Comparison of ENCODE assay signal across 2 cellular contexts in genomic region chr20:57880155-57880648, GRCh38.
TF ChIP-seq lines count a peak whose summit lies in the region.

No MANE protein-coding gene starts in this region.

TF ChIP-seq in GM23338, 12 proteins besides CTCF, POLR2A, EP300 and RAD21 (continued from another document):
- TF ChIP-seq, protein P1, sequence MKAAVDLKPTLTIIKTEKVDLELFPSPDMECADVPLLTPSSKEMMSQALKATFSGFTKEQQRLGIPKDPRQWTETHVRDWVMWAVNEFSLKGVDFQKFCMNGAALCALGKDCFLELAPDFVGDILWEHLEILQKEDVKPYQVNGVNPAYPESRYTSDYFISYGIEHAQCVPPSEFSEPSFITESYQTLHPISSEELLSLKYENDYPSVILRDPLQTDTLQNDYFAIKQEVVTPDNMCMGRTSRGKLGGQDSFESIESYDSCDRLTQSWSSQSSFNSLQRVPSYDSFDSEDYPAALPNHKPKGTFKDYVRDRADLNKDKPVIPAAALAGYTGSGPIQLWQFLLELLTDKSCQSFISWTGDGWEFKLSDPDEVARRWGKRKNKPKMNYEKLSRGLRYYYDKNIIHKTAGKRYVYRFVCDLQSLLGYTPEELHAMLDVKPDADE (IDR thresholded peaks at IDR 0.05), result no peak
- no peak for TF ChIP-seq EZH2phosphoT487 (IDR thresholded peaks at IDR 0.05; ENCODE audit: unreplicated experiment)
- TF ChIP-seq STAT1 (IDR thresholded peaks at IDR 0.05; ENCODE audit: unreplicated experiment), result no peak
- no peak for TF ChIP-seq JUNB (IDR thresholded peaks at IDR 0.05; ENCODE audit: unreplicated experiment)
- TF ChIP-seq, protein P2, sequence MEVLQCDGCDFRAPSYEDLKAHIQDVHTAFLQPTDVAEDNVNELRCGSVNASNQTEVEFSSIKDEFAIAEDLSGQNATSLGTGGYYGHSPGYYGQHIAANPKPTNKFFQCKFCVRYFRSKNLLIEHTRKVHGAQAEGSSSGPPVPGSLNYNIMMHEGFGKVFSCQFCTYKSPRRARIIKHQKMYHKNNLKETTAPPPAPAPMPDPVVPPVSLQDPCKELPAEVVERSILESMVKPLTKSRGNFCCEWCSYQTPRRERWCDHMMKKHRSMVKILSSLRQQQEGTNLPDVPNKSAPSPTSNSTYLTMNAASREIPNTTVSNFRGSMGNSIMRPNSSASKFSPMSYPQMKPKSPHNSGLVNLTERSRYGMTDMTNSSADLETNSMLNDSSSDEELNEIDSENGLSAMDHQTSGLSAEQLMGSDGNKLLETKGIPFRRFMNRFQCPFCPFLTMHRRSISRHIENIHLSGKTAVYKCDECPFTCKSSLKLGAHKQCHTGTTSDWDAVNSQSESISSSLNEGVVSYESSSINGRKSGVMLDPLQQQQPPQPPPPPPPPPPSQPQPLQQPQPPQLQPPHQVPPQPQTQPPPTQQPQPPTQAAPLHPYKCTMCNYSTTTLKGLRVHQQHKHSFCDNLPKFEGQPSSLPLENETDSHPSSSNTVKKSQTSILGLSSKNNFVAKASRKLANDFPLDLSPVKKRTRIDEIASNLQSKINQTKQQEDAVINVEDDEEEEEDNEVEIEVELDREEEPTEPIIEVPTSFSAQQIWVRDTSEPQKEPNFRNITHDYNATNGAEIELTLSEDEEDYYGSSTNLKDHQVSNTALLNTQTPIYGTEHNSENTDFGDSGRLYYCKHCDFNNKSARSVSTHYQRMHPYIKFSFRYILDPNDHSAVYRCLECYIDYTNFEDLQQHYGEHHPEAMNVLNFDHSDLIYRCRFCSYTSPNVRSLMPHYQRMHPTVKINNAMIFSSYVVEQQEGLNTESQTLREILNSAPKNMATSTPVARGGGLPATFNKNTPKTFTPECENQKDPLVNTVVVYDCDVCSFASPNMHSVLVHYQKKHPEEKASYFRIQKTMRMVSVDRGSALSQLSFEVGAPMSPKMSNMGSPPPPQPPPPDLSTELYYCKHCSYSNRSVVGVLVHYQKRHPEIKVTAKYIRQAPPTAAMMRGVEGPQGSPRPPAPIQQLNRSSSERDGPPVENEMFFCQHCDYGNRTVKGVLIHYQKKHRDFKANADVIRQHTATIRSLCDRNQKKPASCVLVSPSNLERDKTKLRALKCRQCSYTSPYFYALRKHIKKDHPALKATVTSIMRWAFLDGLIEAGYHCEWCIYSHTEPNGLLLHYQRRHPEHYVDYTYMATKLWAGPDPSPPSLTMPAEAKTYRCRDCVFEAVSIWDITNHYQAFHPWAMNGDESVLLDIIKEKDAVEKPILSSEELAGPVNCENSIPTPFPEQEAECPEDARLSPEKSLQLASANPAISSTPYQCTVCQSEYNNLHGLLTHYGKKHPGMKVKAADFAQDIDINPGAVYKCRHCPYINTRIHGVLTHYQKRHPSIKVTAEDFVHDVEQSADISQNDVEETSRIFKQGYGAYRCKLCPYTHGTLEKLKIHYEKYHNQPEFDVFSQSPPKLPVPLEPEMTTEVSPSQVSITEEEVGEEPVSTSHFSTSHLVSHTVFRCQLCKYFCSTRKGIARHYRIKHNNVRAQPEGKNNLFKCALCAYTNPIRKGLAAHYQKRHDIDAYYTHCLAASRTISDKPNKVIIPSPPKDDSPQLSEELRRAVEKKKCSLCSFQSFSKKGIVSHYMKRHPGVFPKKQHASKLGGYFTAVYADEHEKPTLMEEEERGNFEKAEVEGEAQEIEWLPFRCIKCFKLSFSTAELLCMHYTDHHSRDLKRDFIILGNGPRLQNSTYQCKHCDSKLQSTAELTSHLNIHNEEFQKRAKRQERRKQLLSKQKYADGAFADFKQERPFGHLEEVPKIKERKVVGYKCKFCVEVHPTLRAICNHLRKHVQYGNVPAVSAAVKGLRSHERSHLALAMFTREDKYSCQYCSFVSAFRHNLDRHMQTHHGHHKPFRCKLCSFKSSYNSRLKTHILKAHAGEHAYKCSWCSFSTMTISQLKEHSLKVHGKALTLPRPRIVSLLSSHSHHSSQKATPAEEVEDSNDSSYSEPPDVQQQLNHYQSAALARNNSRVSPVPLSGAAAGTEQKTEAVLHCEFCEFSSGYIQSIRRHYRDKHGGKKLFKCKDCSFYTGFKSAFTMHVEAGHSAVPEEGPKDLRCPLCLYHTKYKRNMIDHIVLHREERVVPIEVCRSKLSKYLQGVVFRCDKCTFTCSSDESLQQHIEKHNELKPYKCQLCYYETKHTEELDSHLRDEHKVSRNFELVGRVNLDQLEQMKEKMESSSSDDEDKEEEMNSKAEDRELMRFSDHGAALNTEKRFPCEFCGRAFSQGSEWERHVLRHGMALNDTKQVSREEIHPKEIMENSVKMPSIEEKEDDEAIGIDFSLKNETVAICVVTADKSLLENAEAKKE (CRISPR knock-in tag; IDR thresholded peaks at IDR 0.05), result no peak
- no peak for TF ChIP-seq ZNF114 (CRISPR knock-in tag; IDR thresholded peaks at IDR 0.05)
- no peak for TF ChIP-seq ZNF331 (CRISPR knock-in tag; IDR thresholded peaks at IDR 0.05; ENCODE audit: low read depth)
- no peak for TF ChIP-seq NANOG (IDR thresholded peaks at IDR 0.05; ENCODE audit: borderline replicate concordance)
- TF ChIP-seq REST (IDR thresholded peaks at IDR 0.05; ENCODE audit: unreplicated experiment), result no peak
- TF ChIP-seq CREB1 (CRISPR knock-in tag; IDR thresholded peaks at IDR 0.05; ENCODE audit: low read depth), result no peak

TF ChIP-seq in SK-N-SH, 30 proteins besides CTCF, POLR2A, EP300 and RAD21 (continued from another document):
- TF ChIP-seq, protein P3, sequence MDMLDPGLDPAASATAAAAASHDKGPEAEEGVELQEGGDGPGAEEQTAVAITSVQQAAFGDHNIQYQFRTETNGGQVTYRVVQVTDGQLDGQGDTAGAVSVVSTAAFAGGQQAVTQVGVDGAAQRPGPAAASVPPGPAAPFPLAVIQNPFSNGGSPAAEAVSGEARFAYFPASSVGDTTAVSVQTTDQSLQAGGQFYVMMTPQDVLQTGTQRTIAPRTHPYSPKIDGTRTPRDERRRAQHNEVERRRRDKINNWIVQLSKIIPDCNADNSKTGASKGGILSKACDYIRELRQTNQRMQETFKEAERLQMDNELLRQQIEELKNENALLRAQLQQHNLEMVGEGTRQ (IDR thresholded peaks at IDR 0.05; ENCODE audit: borderline replicate concordance, low read depth, low read length), result no peak
- no peak for TF ChIP-seq TAF1 (IDR thresholded peaks at IDR 0.05; ENCODE audit: borderline replicate concordance, low read depth, low read length)
- no peak for TF ChIP-seq FOXM1 (IDR thresholded peaks at IDR 0.05; ENCODE audit: low read depth)
- TF ChIP-seq GATA2 (CRISPR knock-in tag; IDR thresholded peaks at IDR 0.05), result no peak
- TF ChIP-seq EZH2phosphoT487 (IDR thresholded peaks at IDR 0.05; ENCODE audit: borderline replicate concordance, low read depth), result no peak
- TF ChIP-seq SIN3A (IDR thresholded peaks at IDR 0.05; ENCODE audit: borderline replicate concordance, low read depth, low read length), result no peak
- no peak for TF ChIP-seq CHD2 (IDR thresholded peaks at IDR 0.05; ENCODE audit: low read length, partially characterized antibody)
- TF ChIP-seq FOSL2 (IDR thresholded peaks at IDR 0.05; ENCODE audit: borderline replicate concordance, low read depth), result no peak
- no peak for TF ChIP-seq MXI1 (IDR thresholded peaks at IDR 0.05; ENCODE audit: low read depth, low read length)
TF ChIP-seq in SK-N-SH: peak in this region for 0.
